In genomic region chr12:74586251-74586650, GRCh38 we compare ENCODE assay signal across 14 cellular contexts.
"Had no signal": no experiment of that assay in that cellular context is flagged by ENCODE, and none has a peak within 500 bp of the region (broad histone marks: within the 10 kb centered on the region; RNA-seq: fewer than 3 reads in every experiment).

No MANE protein-coding gene starts in this region.

- H3K79me2 ChIP-seq: parathyroid adenoma had no signal

- DNase-seq: activated CD4-positive, alpha-beta T cell treated with anti-CD3 and anti-CD28 coated beads, Interleukin-2, amount 50 U/mL, for 4 hours; activated naive CD4-positive, alpha-beta T cell; activated naive CD8-positive, alpha-beta T cell treated with anti-CD3 and anti-CD28 coated beads, Interleukin-2, amount 10 ng/mL, durations not matched to agents 7 days and 5 days; central memory CD4-positive, alpha-beta T cell; colonic mucosa; gastrocnemius medialis; heart left ventricle; right lobe of liver; small intestine; stimulated activated CD4-positive, alpha-beta T cell treated with anti-CD3 and anti-CD28 coated beads, Interleukin-4, amount 100 ng/mL, for 1 hour; stimulated activated naive CD8-positive, alpha-beta T cell treated with anti-CD3 and anti-CD28 coated beads, Interleukin-15, amount 100 ng/mL, for 72 hours; T-helper 17 cell; upper lobe of left lung had no signal

- H3K27ac ChIP-seq: colonic mucosa, gastrocnemius medialis, heart left ventricle, parathyroid adenoma, right lobe of liver, upper lobe of left lung had no signal

- H3K9ac ChIP-seq: parathyroid adenoma had no signal

- FAIRE-seq: small intestine had no signal

- H3K4me3 ChIP-seq: colonic mucosa, gastrocnemius medialis, heart left ventricle, right lobe of liver, upper lobe of left lung had no signal

- ATAC-seq: gastrocnemius medialis; heart left ventricle; right lobe of liver; stimulated activated naive CD8-positive, alpha-beta T cell treated with anti-CD3 and anti-CD28 coated beads, Interleukin-15, amount 100 ng/mL, for 72 hours; T-helper 17 cell had no signal

- H3K4me1 ChIP-seq: colonic mucosa, gastrocnemius medialis, heart left ventricle, parathyroid adenoma, right lobe of liver, upper lobe of left lung had no signal

- H3K9me3 ChIP-seq: colonic mucosa, gastrocnemius medialis, heart left ventricle, right lobe of liver, upper lobe of left lung had no signal

- H3K27me3 ChIP-seq: colonic mucosa, gastrocnemius medialis, heart left ventricle, right lobe of liver, upper lobe of left lung had no signal

- H3K36me3 ChIP-seq: colonic mucosa, gastrocnemius medialis, heart left ventricle, right lobe of liver, upper lobe of left lung had no signal

- H2AFZ ChIP-seq: parathyroid adenoma had no signal
